Comparison of ENCODE assay signal across 33 cellular contexts in genomic region chr3:51997172-51997571, GRCh38. TPM values are rescaled to one million over a fixed set of nuclear protein-coding genes. Genes with fewer than 3 reads are reported as not detected.
DNase-seq lines count a peak whose midpoint lies in the region; ATAC-seq, FAIRE-seq and TF ChIP-seq lines count a peak whose summit lies in the region.
"Had no signal": no experiment of that assay in that cellular context is flagged by ENCODE, and none has a peak within 500 bp of the region (broad histone marks: within the 10 kb centered on the region; RNA-seq: fewer than 3 reads in every experiment).

No MANE protein-coding gene starts in this region.

- TF ChIP-seq POLR2A in GM18505 (IDR thresholded peaks at IDR 0.05; ENCODE audit: borderline replicate concordance, extremely low read depth, insufficient read depth, insufficient read length), result no peak

- H2AFZ ChIP-seq in astrocyte (ENCODE audit: low read depth, low read length), result no peak overlapping the region
- H2AFZ ChIP-seq: GM23248, PC-9 had no signal

- peaks cover 29% of the 10 kb centered on the region for H3K4me1 Mint-ChIP-seq in T-helper 1 cell treated with Interleukin-12 subunit alpha and Interleukin-12 subunit beta and Interleukin-4 antibody, amounts not matched to agents 30 μg/mL and 1 μg/mL, for 36 hours (ENCODE audit: low read depth)
- H3K4me1 Mint-ChIP-seq in CD8-positive, alpha-beta T cell (ENCODE audit: low read depth), result peaks cover 39% of the 10 kb centered on the region
- peaks cover 14% of the 10 kb centered on the region for H3K4me1 Mint-ChIP-seq in astrocyte (ENCODE audit: low read depth, unreplicated experiment)
- H3K4me1 Mint-ChIP-seq in naive thymus-derived CD8-positive, alpha-beta T cell, result peaks cover 21 to 46% (median 31%) of the 10 kb centered on the region in 4 donors

- H4K20me1 ChIP-seq in astrocyte (ENCODE audit: insufficient read depth, low read length), result peaks cover 20% of the 10 kb centered on the region

- no peak for FAIRE-seq in astrocyte (lab: Jason Lieb, UNC)
- FAIRE-seq: colon, GM12892, TTC549 had no signal

- peak overlapping the region; percentile 39 for H3K4me3 Mint-ChIP-seq in T-helper 1 cell treated with Interleukin-12 subunit alpha and Interleukin-12 subunit beta and Interleukin-4 antibody, amounts not matched to agents 30 μg/mL and 1 μg/mL, for 36 hours
- peak overlapping the region; percentile 66 for H3K4me3 Mint-ChIP-seq in CD8-positive, alpha-beta T cell
- peak overlapping the region; percentile 61 for H3K4me3 Mint-ChIP-seq in astrocyte (ENCODE audit: unreplicated experiment)
- peak overlapping the region in 7 of 10 donors; percentile 22 to 67 (median 43) for H3K4me3 Mint-ChIP-seq in naive thymus-derived CD8-positive, alpha-beta T cell

- POLR2A ChIA-PET in CD8-positive, alpha-beta T cell (lab: Charles Lee), result no interaction called here
- POLR2A ChIA-PET in naive thymus-derived CD8-positive, alpha-beta T cell (lab: Charles Lee), result interaction anchor here (4.9 kb wide), 1 partner anchor 14 kb away, joined by 37 read pairs; the partner anchor contains the start of gene ACY1

- H3K27me3 Mint-ChIP-seq in T-helper 1 cell treated with Interleukin-12 subunit alpha and Interleukin-12 subunit beta and Interleukin-4 antibody, amounts not matched to agents 30 μg/mL and 1 μg/mL, for 36 hours (ENCODE audit: low read depth), result peaks cover 17% of the 10 kb centered on the region
- no peaks in the 10 kb centered on the region for H3K27me3 Mint-ChIP-seq in CD8-positive, alpha-beta T cell (ENCODE audit: low read depth)
- no peaks in the 10 kb centered on the region for H3K27me3 Mint-ChIP-seq in astrocyte (ENCODE audit: low read depth, unreplicated experiment)
- peaks cover 0 to 1% (median 0%) of the 10 kb centered on the region in 5 donors for H3K27me3 Mint-ChIP-seq in naive thymus-derived CD8-positive, alpha-beta T cell
- H3K27me3 Mint-ChIP-seq: activated T-cell treated with anti-CD3 and anti-CD28 coated beads, Interleukin-2, amount 50 U/mL, for 24 hours had no signal

- peaks cover 20% of the 10 kb centered on the region for H3K4me1 ChIP-seq in CD8-positive, alpha-beta T cell (ENCODE audit: insufficient read depth, low read length)
- H3K4me1 ChIP-seq in astrocyte (ENCODE audit: insufficient read depth, low read length), result peaks cover 29% of the 10 kb centered on the region

- DNase-seq in T-helper 1 cell, result no peak
- DNase-seq in CD8-positive, alpha-beta T cell, result no peak
- DNase-seq in astrocyte (ENCODE audit: low read depth), result no peak
- DNase-seq in naive thymus-derived CD8-positive, alpha-beta T cell, result no peak
- no peak for DNase-seq in Ammon's horn (ENCODE audit: low spot score)
- no peak for DNase-seq in kidney tubule cell (ENCODE audit: low spot score)
- DNase-seq: activated CD8-positive, alpha-beta T cell treated with anti-CD3 and anti-CD28 coated beads, Interleukin-2, amount 10 ng/mL, durations not matched to agents 7 days and 5 days; activated naive CD4-positive, alpha-beta T cell treated with Interleukin-2 at 50 U/mL for 16 hours; activated T-cell treated with anti-CD3 and anti-CD28 coated beads, Interleukin-2, amount 50 U/mL, for 24 hours; amygdala; DMS 273 treated with DMSO at 0.1 percent for 48 hours; effector CD4-positive, alpha-beta T cell; EL; erythroblast; GM23248; lower lobe of right lung; NCI-H1694; NCI-H2171; NCI-H524; psoas muscle; SHP77 treated with DMSO at 0.1 percent for 48 hours; stimulated activated CD4-positive, alpha-beta T cell treated with anti-CD3 and anti-CD28 coated beads, Interleukin-15, amount 100 ng/mL, for 24 hours; stimulated activated naive CD4-positive, alpha-beta T cell treated with Interleukin-2 at 50 U/mL for 16 hours had no signal

- CTCF ChIA-PET in CD8-positive, alpha-beta T cell (lab: Charles Lee), result interaction anchor here (2.6 kb wide), 1 partner anchor 126 kb away, joined by 15 read pairs; no protein-coding TSS in a partner anchor

- H3K27me3 ChIP-seq in CD8-positive, alpha-beta T cell (ENCODE audit: insufficient read depth, low read length), result no peaks in the 10 kb centered on the region
- H3K27me3 ChIP-seq in astrocyte (ENCODE audit: insufficient read depth, low read length), result no peaks in the 10 kb centered on the region
- H3K27me3 ChIP-seq: vagina had no signal

- ATAC-seq in CD8-positive, alpha-beta T cell, result no peak
- no peak for ATAC-seq in naive thymus-derived CD8-positive, alpha-beta T cell
- no peak for ATAC-seq in GM18505 (IDR thresholded peaks at IDR 0.05; ENCODE audit: unreplicated experiment)
- ATAC-seq: activated CD4-positive, CD25-positive, alpha-beta regulatory T cell treated with anti-CD3 and anti-CD28 coated beads, Interleukin-2, amount 50 U/mL, for 24 hours; activated CD8-positive, alpha-beta T cell treated with anti-CD3 and anti-CD28 coated beads, Interleukin-2, amount 10 ng/mL, durations not matched to agents 7 days and 5 days; lower lobe of right lung; psoas muscle had no signal

- H3K9me3 ChIP-seq in CD8-positive, alpha-beta T cell (ENCODE audit: low read length), result no peaks in the 10 kb centered on the region
- no peaks in the 10 kb centered on the region for H3K9me3 ChIP-seq in astrocyte (ENCODE audit: insufficient read depth, low read depth, low read length)
- H3K9me3 ChIP-seq: lower lobe of right lung, psoas muscle, thoracic aorta, vagina had no signal

- no peak overlapping the region for H3K4me3 ChIP-seq in CD8-positive, alpha-beta T cell (ENCODE audit: low read depth, low read length)
- no peak overlapping the region for H3K4me3 ChIP-seq in astrocyte (ENCODE audit: insufficient read depth, low read depth, low read length)
- H3K4me3 ChIP-seq: GM23248, lower lobe of right lung, PC-9, psoas muscle, thoracic aorta, vagina had no signal

- H3K27ac ChIP-seq in CD8-positive, alpha-beta T cell (ENCODE audit: low read depth, low read length), result no peak overlapping the region
- H3K27ac ChIP-seq in astrocyte (ENCODE audit: low read depth, low read length), result no peak overlapping the region
- H3K27ac ChIP-seq: GM23248, HL-60, lower lobe of right lung, psoas muscle, thoracic aorta, vagina had no signal

- H3K4me2 ChIP-seq in astrocyte (ENCODE audit: low read length), result no peak overlapping the region

- peaks cover 31% of the 10 kb centered on the region for H3K36me3 Mint-ChIP-seq in T-helper 1 cell treated with Interleukin-12 subunit alpha and Interleukin-12 subunit beta and Interleukin-4 antibody, amounts not matched to agents 30 μg/mL and 1 μg/mL, for 36 hours (ENCODE audit: low read depth)
- peaks cover 35% of the 10 kb centered on the region for H3K36me3 Mint-ChIP-seq in CD8-positive, alpha-beta T cell
- H3K36me3 Mint-ChIP-seq in astrocyte (ENCODE audit: low read depth, unreplicated experiment), result peaks cover 15% of the 10 kb centered on the region
- peaks cover 0 to 35% (median 2%) of the 10 kb centered on the region in 3 donors for H3K36me3 Mint-ChIP-seq in naive thymus-derived CD8-positive, alpha-beta T cell

- H3K27ac Mint-ChIP-seq in T-helper 1 cell treated with Interleukin-12 subunit alpha and Interleukin-12 subunit beta and Interleukin-4 antibody, amounts not matched to agents 30 μg/mL and 1 μg/mL, for 36 hours, result no peak overlapping the region
- peak overlapping the region; percentile 55 for H3K27ac Mint-ChIP-seq in CD8-positive, alpha-beta T cell
- no peak overlapping the region for H3K27ac Mint-ChIP-seq in astrocyte (ENCODE audit: unreplicated experiment)
- H3K27ac Mint-ChIP-seq in naive thymus-derived CD8-positive, alpha-beta T cell, result peak overlapping the region in 5 of 10 donors; percentile 15 to 80 (median 60)
- H3K27ac Mint-ChIP-seq: activated T-cell treated with anti-CD3 and anti-CD28 coated beads, Interleukin-2, amount 50 U/mL, for 24 hours had no signal

- intact Hi-C loops in CD8-positive, alpha-beta T cell (cut with DNase I, micrococcal nuclease), result loop anchor here in 1 of 2 experiments (2.0 to 5.0 kb wide), 3 partner anchors 412 to 1640 kb away; partner anchors contain the start of genes SEMA3G and TMEM115

- H3K9me3 Mint-ChIP-seq in T-helper 1 cell treated with Interleukin-12 subunit alpha and Interleukin-12 subunit beta and Interleukin-4 antibody, amounts not matched to agents 30 μg/mL and 1 μg/mL, for 36 hours, result no peaks in the 10 kb centered on the region
- H3K9me3 Mint-ChIP-seq in CD8-positive, alpha-beta T cell, result no peaks in the 10 kb centered on the region
- H3K9me3 Mint-ChIP-seq in astrocyte (ENCODE audit: unreplicated experiment), result no peaks in the 10 kb centered on the region
- no peaks in the 10 kb centered on the region for H3K9me3 Mint-ChIP-seq in naive thymus-derived CD8-positive, alpha-beta T cell
- H3K9me3 Mint-ChIP-seq: activated T-cell treated with anti-CD3 and anti-CD28 coated beads, Interleukin-2, amount 50 U/mL, for 24 hours had no signal

- H3K79me2 ChIP-seq in astrocyte (ENCODE audit: insufficient read depth, low read length), result peaks cover 34% of the 10 kb centered on the region

- H3K9ac ChIP-seq in astrocyte (ENCODE audit: low read length), result no peak overlapping the region
- H3K9ac ChIP-seq: GM23248 had no signal

- H3K36me3 ChIP-seq in CD8-positive, alpha-beta T cell (ENCODE audit: insufficient read depth, low read length), result peaks cover 15% of the 10 kb centered on the region
- H3K36me3 ChIP-seq in astrocyte (ENCODE audit: insufficient read depth, low read length), result peaks cover 21% of the 10 kb centered on the region

- no peak for TF ChIP-seq CTCF in CD8-positive, alpha-beta T cell (IDR thresholded peaks at IDR 0.05)
- no peak for TF ChIP-seq CTCF in astrocyte (IDR thresholded peaks at IDR 0.05; ENCODE audit: insufficient read depth, low read depth, low read length)

RNA-seq across cellular contexts. Expression of gene RPL29, which starts 1.5 kb away (rescaled TPM):
- 1,000 to 10,000 TPM; 1,694 to 1,736 TPM for total RNA-seq in CD8-positive, alpha-beta T cell
- total RNA-seq in astrocyte, result 768 and 872 TPM in 2 replicates
- total RNA-seq in naive thymus-derived CD8-positive, alpha-beta T cell, result 1,000 to 10,000 TPM; 1,232 to 1,277 TPM
- 1,000 to 10,000 TPM; 1,632 to 1,741 (median 1,693) TPM for polyA plus RNA-seq in naive thymus-derived CD8-positive, alpha-beta T cell

RNA-seq across cellular contexts. Expression of gene ACY1, which starts 13.8 kb away (rescaled TPM):
- 1 to 10 TPM; 3.8 to 4.0 TPM for total RNA-seq in CD8-positive, alpha-beta T cell
- 16.4 and 21.1 TPM in 2 replicates for total RNA-seq in astrocyte
- 10 to 100 TPM; 14.1 to 15.8 TPM for total RNA-seq in naive thymus-derived CD8-positive, alpha-beta T cell
- 10 to 100 TPM; 18.5 to 28.5 (median 18.6) TPM for polyA plus RNA-seq in naive thymus-derived CD8-positive, alpha-beta T cell

RNA-seq across cellular contexts. Expression of gene ABHD14A, which starts 22.3 kb away (rescaled TPM):
- 1 to 10 TPM; 6.8 to 6.9 TPM for total RNA-seq in CD8-positive, alpha-beta T cell
- total RNA-seq in astrocyte, result 10.9 and 11.8 TPM in 2 replicates
- total RNA-seq in naive thymus-derived CD8-positive, alpha-beta T cell, result 10 to 100 TPM; 17.7 to 22.1 TPM
- 100 to 1,000 TPM in 1 of 3 donors, 10 to 100 TPM in 2; 94.6 to 100 (median 94.9) TPM for polyA plus RNA-seq in naive thymus-derived CD8-positive, alpha-beta T cell

RNA-seq across cellular contexts. Expression of gene ABHD14B, which starts 23.3 kb away (rescaled TPM):
- 10 to 100 TPM; 44.3 to 44.4 TPM for total RNA-seq in CD8-positive, alpha-beta T cell
- total RNA-seq in astrocyte, result 10.3 and 12.3 TPM in 2 replicates
- 10 to 100 TPM; 56.4 to 60.4 TPM for total RNA-seq in naive thymus-derived CD8-positive, alpha-beta T cell
- 10 to 100 TPM; 69.3 to 84.6 (median 73.2) TPM for polyA plus RNA-seq in naive thymus-derived CD8-positive, alpha-beta T cell

RNA-seq across cellular contexts. Expression of gene PCBP4, which starts 29.9 kb away (rescaled TPM):
- total RNA-seq in CD8-positive, alpha-beta T cell, result 10 to 100 TPM in 1 of 2 experiments, 1 to 10 TPM in 1; 9.8 to 14.7 TPM
- 95.4 and 102 TPM in 2 replicates for total RNA-seq in astrocyte
- total RNA-seq in naive thymus-derived CD8-positive, alpha-beta T cell, result 1 to 10 TPM; 8.3 to 9.4 TPM
- 10 to 100 TPM in 1 of 3 donors, 1 to 10 TPM in 2; 2.4 to 10.9 (median 5.3) TPM for polyA plus RNA-seq in naive thymus-derived CD8-positive, alpha-beta T cell
